In the genomic region with DNA sequence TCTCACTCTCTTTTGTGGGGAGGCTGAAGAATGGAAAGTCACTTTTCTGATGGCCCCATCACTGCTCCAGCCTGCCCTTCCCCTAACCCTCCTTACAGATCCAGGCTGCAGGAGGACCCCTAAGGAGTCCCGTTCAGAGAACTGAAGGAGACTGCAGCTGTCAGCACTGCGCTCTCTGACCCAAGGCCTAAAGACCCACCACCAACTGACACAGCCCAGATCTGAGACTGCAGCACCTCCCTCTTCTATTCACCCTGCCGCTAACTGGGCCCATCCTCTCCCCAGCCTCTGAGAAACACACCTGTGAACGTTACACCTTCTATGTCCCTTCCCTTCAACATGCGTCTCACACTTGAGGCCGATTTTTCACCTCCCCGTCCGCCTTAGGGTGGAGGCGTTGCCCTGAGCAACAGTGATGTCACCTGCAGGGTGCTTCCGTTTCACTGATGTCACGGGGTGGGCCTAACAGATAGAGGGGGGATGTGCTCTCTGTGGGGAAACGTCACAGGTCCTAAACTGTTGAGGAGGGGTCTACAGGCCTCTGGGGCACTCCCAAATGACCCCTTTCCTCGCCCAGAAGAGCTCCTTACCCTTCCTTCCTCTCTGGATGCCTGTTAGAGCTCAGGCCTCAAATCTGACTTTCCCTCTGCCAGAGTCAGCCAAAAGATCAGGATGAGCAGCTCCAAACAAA, we compare ENCODE assay signal across 9 cellular contexts. TPM values are rescaled to one million over a fixed set of nuclear protein-coding genes. Genes with fewer than 3 reads are reported as not detected.
DNase-seq lines count a peak whose midpoint lies in the region; ATAC-seq and TF ChIP-seq lines count a peak whose summit lies in the region.
"Had no signal": no experiment of that assay in that cellular context is flagged by ENCODE, and none has a peak within 500 bp of the region (broad histone marks: within the 10 kb centered on the region; RNA-seq: fewer than 3 reads in every experiment).

No MANE protein-coding gene starts in this region.

- no peaks in the 10 kb centered on the region for H3K9me3 Mint-ChIP-seq in activated T-helper 17 cell treated with anti-CD3 and anti-CD28 coated beads, Interleukin-2, amount 50 U/mL, for 72 hours
- no peaks in the 10 kb centered on the region for H3K9me3 Mint-ChIP-seq in immature natural killer cell

- peaks cover 99% of the 10 kb centered on the region for H3K79me2 ChIP-seq in Loucy (ENCODE audit: insufficient read depth, low read length)

- peak overlapping the region; percentile 88 for H3K27ac Mint-ChIP-seq in activated T-helper 17 cell treated with anti-CD3 and anti-CD28 coated beads, Interleukin-2, amount 50 U/mL, for 72 hours
- H3K27ac Mint-ChIP-seq in immature natural killer cell = peak overlapping the region; percentile 96 to 100 (median 99)

- H3K4me2 ChIP-seq in Loucy (ENCODE audit: low read depth, low read length, poor library complexity, severe bottlenecking) = peak overlapping the region; percentile 85

- no peaks in the 10 kb centered on the region for H3K27me3 ChIP-seq in Loucy (ENCODE audit: insufficient read depth, low read length, poor library complexity, severe bottlenecking)

- H2AFZ ChIP-seq in Loucy (ENCODE audit: low read length) = no peak overlapping the region

- H4K20me1 ChIP-seq in Loucy (ENCODE audit: insufficient read depth, low read length, poor library complexity, severe bottlenecking) = peaks cover 68% of the 10 kb centered on the region

- peaks cover 21% of the 10 kb centered on the region for H3K36me3 Mint-ChIP-seq in activated T-helper 17 cell treated with anti-CD3 and anti-CD28 coated beads, Interleukin-2, amount 50 U/mL, for 72 hours (ENCODE audit: low read depth)
- H3K36me3 Mint-ChIP-seq in immature natural killer cell = peaks cover 3 to 9% (median 8%) of the 10 kb centered on the region in 3 donors

- no peak for ATAC-seq in activated T-helper 17 cell treated with anti-CD3 and anti-CD28 coated beads, Interleukin-2, amount 50 U/mL, for 72 hours (replicated peaks)
- no peak for ATAC-seq in HG02884 (IDR thresholded peaks at IDR 0.05; ENCODE audit: unreplicated experiment)
- no peak for ATAC-seq in GM18861 (IDR thresholded peaks at IDR 0.05; ENCODE audit: unreplicated experiment)
- no peak for ATAC-seq in HG03175 (IDR thresholded peaks at IDR 0.05; ENCODE audit: unreplicated experiment)

- H3K9me3 ChIP-seq in Loucy (ENCODE audit: insufficient read depth, low read depth, low read length) = no peaks in the 10 kb centered on the region

- H3K4me3 Mint-ChIP-seq in activated T-helper 17 cell treated with anti-CD3 and anti-CD28 coated beads, Interleukin-2, amount 50 U/mL, for 72 hours = peak overlapping the region; percentile 59
- H3K4me3 Mint-ChIP-seq in immature natural killer cell = peak overlapping the region; percentile 36 to 80 (median 70)

- no peaks in the 10 kb centered on the region for H3K27me3 Mint-ChIP-seq in activated T-helper 17 cell treated with anti-CD3 and anti-CD28 coated beads, Interleukin-2, amount 50 U/mL, for 72 hours
- H3K27me3 Mint-ChIP-seq in immature natural killer cell (ENCODE audit: low read depth in 3 of 3) = peaks cover 21 to 52% (median 47%) of the 10 kb centered on the region in 3 donors

- H3K4me1 ChIP-seq in Loucy (ENCODE audit: insufficient read depth, low read length, poor library complexity, severe bottlenecking) = peaks cover 90% of the 10 kb centered on the region

- no peaks in the 10 kb centered on the region; the same call in 1 of the 2 replicates for H3K36me3 ChIP-seq in Loucy (ENCODE audit: insufficient read depth, low read length)

- peaks cover 46% of the 10 kb centered on the region for H3K4me1 Mint-ChIP-seq in activated T-helper 17 cell treated with anti-CD3 and anti-CD28 coated beads, Interleukin-2, amount 50 U/mL, for 72 hours
- H3K4me1 Mint-ChIP-seq in immature natural killer cell = peaks cover 88 to 92% of the 10 kb centered on the region in 2 donors

- H3K9ac ChIP-seq in Loucy (ENCODE audit: low read depth, low read length, poor library complexity, severe bottlenecking) = peak overlapping the region; percentile 25

- DNase-seq in immature natural killer cell (peak; percentile 81 to 86 (median 83)), NCI-H187 (lab: John Stamatoyannopoulos, UW) (no peak)
- peak; percentile 56 to 58 for DNase-seq in stimulated activated CD8-positive, alpha-beta memory T cell treated with anti-CD3 and anti-CD28 coated beads, Interleukin-15, amount 100 ng/mL, for 4 hours (ENCODE audit: low read depth in 2 of 2)
- DNase-seq: KG1 had no signal

- H3F3A ChIP-seq in Loucy (ENCODE audit: low read depth) = no peaks in the 10 kb centered on the region

- peak overlapping the region; percentile 99 for H3K4me3 ChIP-seq in Loucy (ENCODE audit: low read length, poor library complexity, severe bottlenecking)

- TF ChIP-seq CTCF in Loucy (conservative IDR thresholded peaks at IDR 0.05; ENCODE audit: low read length) = no peak

- H3K9me2 ChIP-seq in Loucy (replicated peaks; ENCODE audit: low read depth, low read length) = no peaks in the 10 kb centered on the region

RNA-seq across cellular contexts. Expression of gene ITPRIP, which starts 5.1 kb away (rescaled TPM):
- total RNA-seq in activated T-helper 17 cell treated with anti-CD3 and anti-CD28 coated beads, Interleukin-2, amount 50 U/mL, for 72 hours = 10 to 100 TPM; 10.1 to 19.1 TPM
- polyA plus RNA-seq in immature natural killer cell = 10 to 100 TPM; 37.0 to 67.8 (median 53.3) TPM

RNA-seq across cellular contexts. Expression of gene CFAP58, which starts 20.5 kb away (rescaled TPM):
- 1 to 10 TPM; 1.3 to 2.2 TPM for total RNA-seq in activated T-helper 17 cell treated with anti-CD3 and anti-CD28 coated beads, Interleukin-2, amount 50 U/mL, for 72 hours
- polyA plus RNA-seq in immature natural killer cell = not detected

Comparison
In these comparisons a context has a peak if more than half of its experiments do, and no peak if none do; other contexts are left out.
1. DNase-seq: peak in immature natural killer cell (3 of 3) and stimulated activated CD8-positive, alpha-beta memory T cell treated with anti-CD3 and anti-CD28 coated beads, Interleukin-15, amount 100 ng/mL, for 4 hours (2 of 2); none in NCI-H187 (0 of 2).